Comparison of ENCODE assay signal across 8 cellular contexts in genomic region chr10:59904431-59905065, GRCh38. TPM values are rescaled to one million over a fixed set of nuclear protein-coding genes. Genes with fewer than 3 reads are reported as not detected.
DNase-seq lines count a peak whose midpoint lies in the region; ATAC-seq and TF ChIP-seq lines count a peak whose summit lies in the region.

No MANE protein-coding gene starts in this region.

- no peak for ATAC-seq in HG03520 (IDR thresholded peaks at IDR 0.05; ENCODE audit: unreplicated experiment)

- peak overlapping the region; percentile 94 for H3K4me3 Mint-ChIP-seq in progenitor cell of endocrine pancreas (ENCODE audit: low read depth)

- WGBS in esophagus muscularis mucosa = 45% methylated on average over 7 of the region's 7 CpGs

- H3K27ac Mint-ChIP-seq in progenitor cell of endocrine pancreas = peak overlapping the region; percentile 96

- no peaks in the 10 kb centered on the region for H3K36me3 ChIP-seq in esophagus muscularis mucosa

- no peak for TF ChIP-seq EP300 in esophagus muscularis mucosa (IDR thresholded peaks at IDR 0.05)

- TF ChIP-seq CTCF in esophagus muscularis mucosa (IDR thresholded peaks at IDR 0.05) = no peak
- no peak for TF ChIP-seq CTCF in progenitor cell of endocrine pancreas (IDR thresholded peaks at IDR 0.05; ENCODE audit: unreplicated experiment)

- no peaks in the 10 kb centered on the region for H3K9me3 ChIP-seq in esophagus muscularis mucosa

- peaks cover 28 to 77% (median 76%) of the 10 kb centered on the region in 4 donors for H3K4me1 ChIP-seq in esophagus muscularis mucosa

- TF ChIP-seq POLR2A in esophagus muscularis mucosa (IDR thresholded peaks at IDR 0.05; ENCODE audit: low read depth) = no peak

- peaks cover 4% of the 10 kb centered on the region for H3K36me3 Mint-ChIP-seq in progenitor cell of endocrine pancreas (ENCODE audit: insufficient read depth)

- peak overlapping the region; percentile 92 to 97 (median 94) for H3K27ac ChIP-seq in esophagus muscularis mucosa (replicated peaks in 1 of 4)

- peaks cover 58% of the 10 kb centered on the region for H3K4me1 Mint-ChIP-seq in progenitor cell of endocrine pancreas (ENCODE audit: low read depth)

- DNase-seq in ELF-1 (ENCODE audit: low read depth, low spot score) (peak; percentile 28), RKO (ENCODE audit: low spot score) (peak; percentile 20), esophagus muscularis mucosa (ENCODE audit: extremely low spot score) (no peak), progenitor cell of endocrine pancreas (ENCODE audit: low spot score, unreplicated experiment) (no peak), NCI-H345 treated with DMSO at 0.1 percent for 48 hours (lab: John Stamatoyannopoulos, UW; ENCODE audit: unreplicated experiment) (no peak), RPMI8226 (no peak), NOMO-1 (lab: John Stamatoyannopoulos, UW; ENCODE audit: unreplicated experiment in 2 of 2) (no peak)

- no peaks in the 10 kb centered on the region for H3K9me3 Mint-ChIP-seq in progenitor cell of endocrine pancreas (ENCODE audit: low read depth)

- peak overlapping the region; percentile 86 to 99 (median 90) for H3K4me3 ChIP-seq in esophagus muscularis mucosa

- no peaks in the 10 kb centered on the region for H3K27me3 Mint-ChIP-seq in progenitor cell of endocrine pancreas

- H3K27me3 ChIP-seq in esophagus muscularis mucosa = no peaks in the 10 kb centered on the region

- intact Hi-C loops in esophagus muscularis mucosa (cut with DNase I) = loop anchor here (5.0 kb wide), 2 partner anchors 133 to 277 kb away; no protein-coding TSS in a partner anchor

RNA-seq across cellular contexts. Expression of gene CCDC6, which starts 1.8 kb away (rescaled TPM):
- total RNA-seq in esophagus muscularis mucosa = 10 to 100 TPM; 41.4 to 71.0 (median 57.2) TPM
- total RNA-seq in progenitor cell of endocrine pancreas = 57.6 TPM in 2 replicates

Comparison
In these comparisons a context has a peak if more than half of its experiments do, and no peak if none do; other contexts are left out.
1. DNase-seq: peak in ELF-1 (single experiment) and RKO (single experiment); none in esophagus muscularis mucosa (single experiment), progenitor cell of endocrine pancreas (single experiment), NCI-H345 treated with DMSO at 0.1 percent for 48 hours (single experiment), RPMI8226 (single experiment) and NOMO-1 (0 of 2).